In the genomic region with DNA sequence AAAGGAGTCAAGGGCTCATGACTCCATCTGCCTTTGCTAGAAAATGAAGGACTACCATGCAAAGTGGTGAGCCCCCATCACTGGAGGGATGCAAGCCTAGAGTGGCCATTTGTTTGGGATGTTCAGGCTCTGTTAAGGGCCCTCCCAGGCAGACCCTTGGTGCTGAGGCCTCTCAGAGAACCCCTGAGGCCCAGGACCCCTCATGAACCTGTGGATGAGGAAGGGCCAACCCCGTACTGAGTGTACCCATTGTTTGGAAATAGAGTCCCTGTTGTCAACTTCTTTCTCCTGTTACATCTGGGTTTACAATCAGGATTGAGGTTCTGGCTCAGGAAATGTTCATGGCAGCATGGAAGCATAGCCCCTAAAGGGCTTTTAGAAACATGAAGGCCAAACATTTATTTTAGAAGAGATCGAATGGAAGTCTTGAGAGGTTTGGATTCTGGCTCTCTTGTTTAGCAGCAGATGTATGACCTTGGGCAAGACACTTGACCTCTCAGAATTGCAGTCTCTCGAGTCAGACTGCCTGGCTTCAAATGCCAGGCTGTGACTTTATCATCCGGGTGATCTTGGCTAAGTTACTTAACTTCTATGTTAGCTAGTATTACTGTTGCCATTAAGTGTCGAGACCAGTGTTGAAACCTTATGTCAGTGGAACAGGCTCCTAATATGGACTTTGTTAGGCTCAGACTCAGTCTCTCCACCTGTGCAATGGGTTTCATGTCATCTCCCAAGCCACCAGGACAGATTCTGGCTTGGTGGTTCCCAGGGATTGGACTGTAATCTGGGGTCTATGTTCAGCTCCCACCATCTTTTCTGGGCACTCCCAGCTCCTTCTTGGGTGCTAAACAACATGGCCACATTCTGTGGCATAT, we compare ENCODE assay signal across 2 cellular contexts.
TF ChIP-seq lines count a peak whose summit lies in the region.

No MANE protein-coding gene starts in this region.

TF ChIP-seq in SK-N-SH, 30 proteins besides CTCF, POLR2A, EP300 and RAD21 (continued from another document):
- TF ChIP-seq, protein P1, sequence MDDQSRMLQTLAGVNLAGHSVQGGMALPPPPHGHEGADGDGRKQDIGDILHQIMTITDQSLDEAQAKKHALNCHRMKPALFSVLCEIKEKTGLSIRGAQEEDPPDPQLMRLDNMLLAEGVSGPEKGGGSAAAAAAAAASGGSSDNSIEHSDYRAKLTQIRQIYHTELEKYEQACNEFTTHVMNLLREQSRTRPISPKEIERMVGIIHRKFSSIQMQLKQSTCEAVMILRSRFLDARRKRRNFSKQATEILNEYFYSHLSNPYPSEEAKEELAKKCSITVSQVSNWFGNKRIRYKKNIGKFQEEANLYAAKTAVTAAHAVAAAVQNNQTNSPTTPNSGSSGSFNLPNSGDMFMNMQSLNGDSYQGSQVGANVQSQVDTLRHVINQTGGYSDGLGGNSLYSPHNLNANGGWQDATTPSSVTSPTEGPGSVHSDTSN (IDR thresholded peaks at IDR 0.05): 0 out of 2 replicates have a peak, but pooled peaks have one; percentile 8
- TF ChIP-seq POLR2AphosphoS5 (IDR thresholded peaks at IDR 0.05; ENCODE audit: low read depth, low read length) (no peak), TCF12 (IDR thresholded peaks at IDR 0.05) (0 out of 2 replicates have a peak, but pooled peaks have one; percentile 17), FOXM1 (IDR thresholded peaks at IDR 0.05; ENCODE audit: low read depth) (no peak), MEF2A (IDR thresholded peaks at IDR 0.05; ENCODE audit: borderline replicate concordance, low read depth) (no peak)
TF ChIP-seq in SK-N-SH: peak in this region for 2.

TF ChIP-seq in SK-N-SH treated with all-trans-retinoic acid at 6 μM for 48 hours, 23 proteins besides CTCF, POLR2A, EP300 and RAD21 (continued from another document):
- TF ChIP-seq OSR1 (CRISPR knock-in tag; IDR thresholded peaks at IDR 0.05): no peak
- TF ChIP-seq ZNF565 (CRISPR knock-in tag; conservative IDR thresholded peaks at IDR 0.05; ENCODE audit: low read depth): no peak
- TF ChIP-seq ZNF8 (CRISPR knock-in tag; IDR thresholded peaks at IDR 0.05): no peak
- TF ChIP-seq, protein P2, sequence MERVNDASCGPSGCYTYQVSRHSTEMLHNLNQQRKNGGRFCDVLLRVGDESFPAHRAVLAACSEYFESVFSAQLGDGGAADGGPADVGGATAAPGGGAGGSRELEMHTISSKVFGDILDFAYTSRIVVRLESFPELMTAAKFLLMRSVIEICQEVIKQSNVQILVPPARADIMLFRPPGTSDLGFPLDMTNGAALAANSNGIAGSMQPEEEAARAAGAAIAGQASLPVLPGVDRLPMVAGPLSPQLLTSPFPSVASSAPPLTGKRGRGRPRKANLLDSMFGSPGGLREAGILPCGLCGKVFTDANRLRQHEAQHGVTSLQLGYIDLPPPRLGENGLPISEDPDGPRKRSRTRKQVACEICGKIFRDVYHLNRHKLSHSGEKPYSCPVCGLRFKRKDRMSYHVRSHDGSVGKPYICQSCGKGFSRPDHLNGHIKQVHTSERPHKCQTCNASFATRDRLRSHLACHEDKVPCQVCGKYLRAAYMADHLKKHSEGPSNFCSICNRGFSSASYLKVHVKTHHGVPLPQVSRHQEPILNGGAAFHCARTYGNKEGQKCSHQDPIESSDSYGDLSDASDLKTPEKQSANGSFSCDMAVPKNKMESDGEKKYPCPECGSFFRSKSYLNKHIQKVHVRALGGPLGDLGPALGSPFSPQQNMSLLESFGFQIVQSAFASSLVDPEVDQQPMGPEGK (CRISPR knock-in tag; IDR thresholded peaks at IDR 0.05; ENCODE audit: borderline replicate concordance): no peak
- TF ChIP-seq ISL1 (CRISPR knock-in tag; IDR thresholded peaks at IDR 0.05): no peak
